In genomic region chr7:150371996-150372270, GRCh38 we compare ENCODE assay signal across 27 cellular contexts. TPM values are rescaled to one million over a fixed set of nuclear protein-coding genes. Genes with fewer than 3 reads are reported as not detected.
"Had no signal": no experiment of that assay in that cellular context is flagged by ENCODE, and none has a peak within 500 bp of the region (broad histone marks: within the 10 kb centered on the region; RNA-seq: fewer than 3 reads in every experiment).

No MANE protein-coding gene starts in this region.

- H3K36me3 Mint-ChIP-seq: natural killer cell treated with Interleukin-12 subunit alpha and Interleukin-12 subunit beta and Interleukin-15 and Interleukin-18, amount 100 ng/mL, for 72 hours had no signal

- H3K9me3 ChIP-seq: heart right ventricle, lower lobe of right lung, neutrophil, pancreas, psoas muscle, suprapubic skin, vagina had no signal

- DNase-seq: activated CD4-positive, alpha-beta T cell treated with anti-CD3 and anti-CD28 coated beads for 1 hour; activated naive CD4-positive, alpha-beta T cell; activated T-cell treated with anti-CD3 and anti-CD28 coated beads, Interleukin-2, amount 50 U/mL, for 1 hour; amygdala; effector CD4-positive, alpha-beta T cell; erythroblast; foreskin fibroblast; heart right ventricle; islet precursor cell; left cardiac atrium; lower lobe of right lung; psoas muscle; stimulated activated CD4-positive, alpha-beta T cell treated with anti-CD3 and anti-CD28 coated beads, Interleukin-2, amount 100 ng/mL, for 24 hours; stimulated activated naive CD8-positive, alpha-beta T cell treated with anti-CD3 and anti-CD28 coated beads, Interleukin-15, amount 100 ng/mL, for 72 hours; T-helper 2 cell; WERI-Rb-1 had no signal

- H3K4me3 Mint-ChIP-seq: dendritic cell treated with granulocyte-macrophage colony-stimulating factor and Interleukin-4, amounts not matched to agents 40 ng/mL and 50 ng/mL, for 4 days; mesothelial cell of epicardium; natural killer cell treated with Interleukin-12 subunit alpha and Interleukin-12 subunit beta and Interleukin-15 and Interleukin-18, amount 100 ng/mL, for 72 hours; stimulated activated effector memory CD8-positive, alpha-beta T cell treated with anti-CD3 and anti-CD28 coated beads, Interleukin-12 subunit alpha, Interleukin-12 subunit beta, amount 100 ng/mL, for 72 hours; stimulated activated naive CD8-positive, alpha-beta T cell treated with anti-CD3 and anti-CD28 coated beads, Interleukin-15, amount 100 ng/mL, for 72 hours; type B pancreatic cell had no signal

- H3K27me3 ChIP-seq: heart right ventricle, neutrophil, pancreas, suprapubic skin, vagina had no signal

- ATAC-seq: heart right ventricle; left cardiac atrium; lower lobe of right lung; natural killer cell treated with Interleukin-12 subunit alpha and Interleukin-12 subunit beta and Interleukin-15 and Interleukin-18, amount 100 ng/mL, for 72 hours; pancreas; psoas muscle; right cardiac atrium; stimulated activated effector memory CD8-positive, alpha-beta T cell treated with anti-CD3 and anti-CD28 coated beads, Interleukin-12 subunit alpha, Interleukin-12 subunit beta, amount 100 ng/mL, for 72 hours; stimulated activated naive CD8-positive, alpha-beta T cell treated with anti-CD3 and anti-CD28 coated beads, Interleukin-15, amount 100 ng/mL, for 72 hours had no signal

- H3K27me3 Mint-ChIP-seq: dendritic cell treated with granulocyte-macrophage colony-stimulating factor and Interleukin-4, amounts not matched to agents 40 ng/mL and 50 ng/mL, for 4 days; natural killer cell treated with Interleukin-12 subunit alpha and Interleukin-12 subunit beta and Interleukin-15 and Interleukin-18, amount 100 ng/mL, for 72 hours; stimulated activated naive CD8-positive, alpha-beta T cell treated with anti-CD3 and anti-CD28 coated beads, Interleukin-15, amount 100 ng/mL, for 72 hours; type B pancreatic cell had no signal

- H3K9me3 Mint-ChIP-seq: dendritic cell treated with granulocyte-macrophage colony-stimulating factor and Interleukin-4, amounts not matched to agents 40 ng/mL and 50 ng/mL, for 4 days; mesothelial cell of epicardium; natural killer cell treated with Interleukin-12 subunit alpha and Interleukin-12 subunit beta and Interleukin-15 and Interleukin-18, amount 100 ng/mL, for 72 hours; stimulated activated effector memory CD8-positive, alpha-beta T cell treated with anti-CD3 and anti-CD28 coated beads, Interleukin-12 subunit alpha, Interleukin-12 subunit beta, amount 100 ng/mL, for 72 hours; stimulated activated naive CD8-positive, alpha-beta T cell treated with anti-CD3 and anti-CD28 coated beads, Interleukin-15, amount 100 ng/mL, for 72 hours; type B pancreatic cell had no signal

- H3K27ac Mint-ChIP-seq: dendritic cell treated with granulocyte-macrophage colony-stimulating factor and Interleukin-4, amounts not matched to agents 40 ng/mL and 50 ng/mL, for 4 days; natural killer cell treated with Interleukin-12 subunit alpha and Interleukin-12 subunit beta and Interleukin-15 and Interleukin-18, amount 100 ng/mL, for 72 hours; stimulated activated effector memory CD8-positive, alpha-beta T cell treated with anti-CD3 and anti-CD28 coated beads, Interleukin-12 subunit alpha, Interleukin-12 subunit beta, amount 100 ng/mL, for 72 hours; stimulated activated naive CD8-positive, alpha-beta T cell treated with anti-CD3 and anti-CD28 coated beads, Interleukin-15, amount 100 ng/mL, for 72 hours had no signal

- H3K4me3 ChIP-seq: heart right ventricle, lower lobe of right lung, pancreas, psoas muscle, skin epidermis, suprapubic skin, vagina had no signal

- H3K27ac ChIP-seq: lower lobe of right lung, neutrophil, suprapubic skin, vagina, WERI-Rb-1 had no signal

RNA-seq across cellular contexts. Expression of gene RARRES2, which starts 30.5 kb away (rescaled TPM):
- total RNA-seq: natural killer cell treated with Interleukin-12 subunit alpha and Interleukin-12 subunit beta and Interleukin-15 and Interleukin-18, amount 100 ng/mL, for 72 hours had no signal
